ENCODE assay signal across 8 cellular contexts in the genomic region with DNA sequence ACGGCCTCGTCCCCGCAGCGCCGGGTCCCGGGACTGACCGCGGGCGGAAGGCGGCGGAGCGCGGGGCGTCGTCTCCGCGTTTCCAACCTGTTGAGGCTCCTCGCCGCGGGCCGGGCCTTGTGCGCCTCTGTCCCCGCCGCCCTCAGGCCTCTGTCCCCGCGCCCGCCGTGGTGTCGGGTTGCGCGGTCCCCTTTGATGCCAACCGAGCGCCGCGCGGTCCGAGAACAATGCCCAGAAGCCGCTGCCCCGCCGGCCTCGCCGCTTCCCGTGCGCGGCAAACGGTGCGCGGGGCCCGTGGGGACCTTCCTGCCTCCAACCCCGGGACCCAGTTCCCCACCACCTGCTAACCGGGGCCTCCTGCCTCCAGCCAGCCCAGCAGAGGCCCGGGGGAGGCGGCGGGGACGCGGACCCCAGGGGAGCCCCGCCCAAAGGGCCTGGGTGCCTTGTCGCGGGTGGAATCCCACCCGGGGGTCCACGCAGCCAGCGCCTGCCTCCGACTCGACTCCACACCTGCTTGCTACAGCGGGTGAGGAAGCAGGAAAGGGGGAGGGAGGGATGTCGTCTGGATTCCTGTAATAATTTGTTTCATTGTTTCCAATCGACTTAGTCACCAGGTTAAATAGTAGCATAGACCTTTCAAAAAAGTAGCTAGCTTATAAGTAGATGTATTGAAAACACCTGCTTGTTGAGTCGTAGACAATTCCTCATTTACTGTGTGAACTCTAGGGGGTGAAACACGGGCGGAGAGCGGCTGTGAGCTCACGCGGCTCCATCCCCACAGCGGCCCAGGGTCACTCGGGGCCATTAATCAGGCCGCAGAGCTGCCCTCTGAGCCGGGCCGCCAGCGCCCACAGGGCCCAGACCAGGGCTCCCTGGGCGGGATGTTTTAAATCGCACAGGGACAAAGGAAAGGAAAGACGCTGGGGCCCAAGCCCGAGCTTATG. TPM values are rescaled to one million over a fixed set of nuclear protein-coding genes. Genes with fewer than 3 reads are reported as not detected.
DNase-seq lines count a peak whose midpoint lies in the region; ATAC-seq, FAIRE-seq and TF ChIP-seq lines count a peak whose summit lies in the region.

No MANE protein-coding gene starts in this region.

- H3K27me3 ChIP-seq in bronchial epithelial cell (ENCODE audit: control insufficient read depth, insufficient read depth, low read length) (peaks cover 3% of the 10 kb centered on the region), lower lobe of right lung (ENCODE audit: low read depth) (peaks cover 35% of the 10 kb centered on the region)

- H3K27ac ChIP-seq in lower lobe of right lung (peak overlapping the region; percentile 75), temporal lobe (ENCODE audit: low read depth, low read length) (peak overlapping the region; percentile 17)

- intact Hi-C loops in lower lobe of right lung (cut with DNase I), result no loop called here

- TF ChIP-seq CTCF in bronchial epithelial cell (IDR thresholded peaks at IDR 0.05; ENCODE audit: insufficient read depth, low read length, severe bottlenecking) (no peak), lower lobe of right lung (IDR thresholded peaks at IDR 0.05) (no peak)

- H3K4me3 ChIP-seq in bronchial epithelial cell (ENCODE audit: low read depth, low read length), result peak overlapping the region; percentile 41
- H3K4me3 ChIP-seq in lower lobe of right lung, result peak overlapping the region; percentile 59

- H3K4me1 ChIP-seq in lower lobe of right lung, result peaks cover 16% of the 10 kb centered on the region

- DNase-seq in activated T-cell treated with anti-CD3 and anti-CD28 coated beads for 48 hours (ENCODE audit: low read depth) (peak; percentile 10), activated T-cell treated with anti-CD3 and anti-CD28 coated beads for 4 hours (no peak), bronchial epithelial cell (ENCODE audit: low read depth) (peak; percentile 54), lower lobe of right lung (peak; percentile 28), NAMALWA (ENCODE audit: low spot score) (no peak)

- peak in 1 of 2 donors; percentile 19 for ATAC-seq in lower lobe of right lung
- ATAC-seq in GM18498 (IDR thresholded peaks at IDR 0.05; ENCODE audit: unreplicated experiment), result no peak
- no peak for ATAC-seq in HG03095 (IDR thresholded peaks at IDR 0.05; ENCODE audit: unreplicated experiment)

- no peaks in the 10 kb centered on the region for H3K9me3 ChIP-seq in lower lobe of right lung

- H3K36me3 ChIP-seq in bronchial epithelial cell (ENCODE audit: control insufficient read depth, insufficient read depth, low read length) (no peaks in the 10 kb centered on the region), lower lobe of right lung (no peaks in the 10 kb centered on the region)

- FAIRE-seq in bronchial epithelial cell (lab: Jason Lieb, UNC), result no peak

RNA-seq across cellular contexts. Expression of a gene that starts 1.1 kb away (rescaled TPM):
- total RNA-seq in bronchial epithelial cell (9.2 and 16.9 TPM in 2 replicates), lower lobe of right lung (45.1 TPM), temporal lobe (17.0 TPM)

Comparison
In these comparisons a context has a peak if more than half of its experiments do, and no peak if none do; other contexts are left out.
1. DNase-seq: peak in activated T-cell treated with anti-CD3 and anti-CD28 coated beads for 48 hours (single experiment), bronchial epithelial cell (single experiment) and lower lobe of right lung (single experiment); none in activated T-cell treated with anti-CD3 and anti-CD28 coated beads for 4 hours (single experiment) and NAMALWA (single experiment).